Comparison of ENCODE assay signal across 9 cellular contexts in genomic region chr9:15104826-15105420, GRCh38.
A peak's percentile ranks its signal among the peaks of the same experiment; 100 is the strongest.
DNase-seq lines count a peak whose midpoint lies in the region; ATAC-seq, FAIRE-seq and TF ChIP-seq lines count a peak whose summit lies in the region.
"Had no signal": no experiment of that assay in that cellular context is flagged by ENCODE, and none has a peak within 500 bp of the region (broad histone marks: within the 10 kb centered on the region; RNA-seq: fewer than 3 reads in every experiment).

No MANE protein-coding gene starts in this region.

- H3K27ac ChIP-seq in A549 (no peak overlapping the region), breast epithelium (no peak overlapping the region), left lung (no peak overlapping the region)

- CTCF ChIA-PET in A549 (lab: Yijun Ruan, JAX): interaction anchor here (1.2 to 3.2 kb wide), 6 partner anchors 9 to 35 kb away, joined by 4 to 18 read pairs (median 6); no protein-coding TSS in a partner anchor

- no peaks in the 10 kb centered on the region; the same call in 2 of the 3 replicates for H3K9me3 ChIP-seq in A549
- no peaks in the 10 kb centered on the region for H3K9me3 ChIP-seq in breast epithelium
- no peaks in the 10 kb centered on the region for H3K9me3 ChIP-seq in left lung

- TF ChIP-seq POLR2A in A549 (IDR thresholded peaks at IDR 0.05; ENCODE audit: low read length): no peak
- TF ChIP-seq POLR2A in H54 (IDR thresholded peaks at IDR 0.05; ENCODE audit: low read depth, low read length): no peak
- no peak for TF ChIP-seq POLR2A in breast epithelium (IDR thresholded peaks at IDR 0.05)

- FAIRE-seq in A549 (lab: Jason Lieb, UNC) (peak; percentile 76), H54 (lab: Jason Lieb, UNC) (peak; percentile 92)

- intact Hi-C loops in breast epithelium (cut with DNase I; ENCODE audit: low total_unique reads) (no loop called here), left lung (cut with DNase I) (no loop called here)

- H3K4me3 ChIP-seq in A549 (no peak overlapping the region), breast epithelium (no peak overlapping the region), left lung (no peak overlapping the region)

- POLR2A ChIA-PET in A549 (lab: Yijun Ruan, JAX): no interaction called here

- no peak for TF ChIP-seq EP300 in A549 (IDR thresholded peaks at IDR 0.05)

- no peak overlapping the region for H3K4me2 ChIP-seq in A549

- TF ChIP-seq CTCF in A549 (IDR thresholded peaks at IDR 0.05) (peak; percentile 50), breast epithelium (IDR thresholded peaks at IDR 0.05) (peak; percentile 14 to 73 (median 53)), left lung (IDR thresholded peaks at IDR 0.05) (peak; percentile 55 to 62)

- DNase-seq in A549 (ENCODE audit: low read depth in 1 of 2, low spot score in 1 of 2) (peak; percentile 24 to 41), GM04504 (ENCODE audit: low read depth) (peak; percentile 7), H54 (ENCODE audit: insufficient read length, low spot score) (peak; percentile 7), Kasumi-1 (lab: John Stamatoyannopoulos, UW) (peak; percentile 47 to 52), SKM-1 (lab: John Stamatoyannopoulos, UW; ENCODE audit: unreplicated experiment) (peak; percentile 14), breast epithelium (ENCODE audit: low spot score in 2 of 2) (no peak), left lung (no peak)
- DNase-seq in stimulated activated naive CD4-positive, alpha-beta T cell treated with Interleukin-2 at 50 U/mL for 16 hours (lab: John Stamatoyannopoulos, UW): peak; percentile 0
- DNase-seq: left cardiac atrium had no signal

- H3K4me1 ChIP-seq in A549 (no peaks in the 10 kb centered on the region), breast epithelium (no peaks in the 10 kb centered on the region), left lung (no peaks in the 10 kb centered on the region)

- ATAC-seq in A549 (peak; percentile 78 to 80), left lung (peak; percentile 91)

- H3K27me3 ChIP-seq in breast epithelium (no peaks in the 10 kb centered on the region), left lung (no peaks in the 10 kb centered on the region)

- WGBS in A549 (ENCODE audit: missing lambda C conversion rate): 1% methylated on average over 4 of the region's 4 CpGs

- peak; percentile 43 to 45 for TF ChIP-seq RAD21 in A549 (conservative IDR thresholded peaks at IDR 0.05 in 1 of 2, IDR thresholded peaks at IDR 0.05 in 1 of 2)

- no peaks in the 10 kb centered on the region for H3K36me3 ChIP-seq in breast epithelium
- H3K36me3 ChIP-seq in left lung: no peaks in the 10 kb centered on the region

TF ChIP-seq in A549, 52 proteins besides CTCF, POLR2A, EP300 and RAD21:
- TF ChIP-seq SMC3 (IDR thresholded peaks at IDR 0.05) (peak; percentile 46; the same call in 2 of the 3 replicates), NR3C1 (IDR thresholded peaks at IDR 0.05) (no peak)

Comparison
In these comparisons a context has a peak if more than half of its experiments do, and no peak if none do; other contexts are left out.
1. DNase-seq: peak in A549 (2 of 2), GM04504 (single experiment), H54 (single experiment), Kasumi-1 (2 of 2), SKM-1 (single experiment) and stimulated activated naive CD4-positive, alpha-beta T cell treated with Interleukin-2 at 50 U/mL for 16 hours (single experiment); none in breast epithelium (0 of 2) and left lung (0 of 2).
2. Peak in every context shown above with its lines, with median percentiles within 50 percentile points of each other: CTCF ChIP-seq.